ENCODE assay signal across 14 cellular contexts in genomic region chr13:71148391-71148790, GRCh38.
A peak's percentile ranks its signal among the peaks of the same experiment; 100 is the strongest.
DNase-seq lines count a peak whose midpoint lies in the region; ATAC-seq and TF ChIP-seq lines count a peak whose summit lies in the region.
"Had no signal": no experiment of that assay in that cellular context is flagged by ENCODE, and none has a peak within 500 bp of the region (broad histone marks: within the 10 kb centered on the region; RNA-seq: fewer than 3 reads in every experiment).

No MANE protein-coding gene starts in this region.

- peak overlapping the region; percentile 21 for H2AFZ ChIP-seq in SU-DHL-6 (ENCODE audit: low read depth, low read length, severe bottlenecking)

- H3K4me3 ChIP-seq in SU-DHL-6 (ENCODE audit: insufficient read depth, low read length, poor library complexity, severe bottlenecking) (no peak overlapping the region), aorta (ENCODE audit: low read length in 2 of 2) (no peak overlapping the region)
- H3K4me3 ChIP-seq: SK-N-MC had no signal

- no peak overlapping the region for H3K9ac ChIP-seq in SU-DHL-6 (ENCODE audit: low read length)
- H3K9ac ChIP-seq: KMS-11 had no signal

- H3K27me3 ChIP-seq in SU-DHL-6 (ENCODE audit: low read length) (no peaks in the 10 kb centered on the region), aorta (ENCODE audit: control insufficient read depth in 1 of 2, insufficient read depth in 2 of 2, low read length in 1 of 2) (no peaks in the 10 kb centered on the region)
- H3K27me3 ChIP-seq: BE2C had no signal

- H3K36me3 ChIP-seq in SU-DHL-6 (ENCODE audit: low read length), result no peaks in the 10 kb centered on the region
- no peaks in the 10 kb centered on the region for H3K36me3 ChIP-seq in aorta (ENCODE audit: control insufficient read depth in 1 of 2, insufficient read depth in 2 of 2, low read length in 1 of 2)
- H3K36me3 ChIP-seq: BE2C had no signal

- intact Hi-C loops in aorta (cut with DNase I), result no loop called here

- H3K9me2 ChIP-seq in SU-DHL-6 (replicated peaks; ENCODE audit: insufficient read depth, low read length), result no peaks in the 10 kb centered on the region

- no peak for ATAC-seq in aorta (ENCODE audit: low FRiP score)
- no peak for ATAC-seq in GM21717 (IDR thresholded peaks at IDR 0.05; ENCODE audit: unreplicated experiment)

- peak; percentile 29 for DNase-seq in NCI-H2107 treated with DMSO at 0.1 percent for 48 hours (lab: John Stamatoyannopoulos, UW; ENCODE audit: unreplicated experiment)
- DNase-seq in NCI-H2107 (lab: John Stamatoyannopoulos, UW), result no peak
- peak; percentile 76 for DNase-seq in NCI-H748 treated with DMSO at 0.1 percent for 48 hours (lab: John Stamatoyannopoulos, UW)
- DNase-seq in aorta, result no peak
- DNase-seq in HT-29 (ENCODE audit: low spot score), result no peak
- DNase-seq: BE2C; CD4-positive, CD25-positive, alpha-beta regulatory T cell; GF-D8; NCI-H510A; Right ventricle myocardium superior had no signal

- H3K4me1 ChIP-seq in aorta (ENCODE audit: control insufficient read depth in 1 of 2, insufficient read depth in 2 of 2, low read length in 2 of 2), result no peaks in the 10 kb centered on the region

- no peaks in the 10 kb centered on the region for H3K79me2 ChIP-seq in SU-DHL-6 (ENCODE audit: insufficient read depth, low read length)

- TF ChIP-seq CTCF in SU-DHL-6 (IDR thresholded peaks at IDR 0.05; ENCODE audit: insufficient read depth, low read length, poor library complexity, severe bottlenecking), result no peak

- H4K20me1 ChIP-seq in SU-DHL-6 (ENCODE audit: low read depth, low read length), result no peaks in the 10 kb centered on the region

- H3K27ac ChIP-seq in SU-DHL-6 (ENCODE audit: low read depth, low read length), result no peak overlapping the region
- no peak overlapping the region for H3K27ac ChIP-seq in aorta (ENCODE audit: low read depth in 1 of 2, low read length in 2 of 2)
- H3K27ac ChIP-seq: KMS-11, SK-N-MC had no signal

- no peak overlapping the region for H3K4me2 ChIP-seq in SU-DHL-6 (ENCODE audit: low read depth, low read length, poor library complexity, severe bottlenecking)
- H3K4me2 ChIP-seq: KMS-11 had no signal

- H3F3A ChIP-seq in SU-DHL-6 (ENCODE audit: insufficient read depth), result no peaks in the 10 kb centered on the region

- WGBS in aorta, 2 donors, result 26 to 29% methylated on average over 1 of the region's 1 CpG

- H3K9me3 ChIP-seq in SU-DHL-6 (ENCODE audit: insufficient read depth, low read length) (no peaks in the 10 kb centered on the region), aorta (ENCODE audit: control insufficient read depth, low read length) (peaks cover under 1% of the 10 kb centered on the region)
- H3K9me3 ChIP-seq: BE2C had no signal

Comparison
In these comparisons a context has a peak if more than half of its experiments do, and no peak if none do; other contexts are left out.
1. DNase-seq: peak in NCI-H2107 treated with DMSO at 0.1 percent for 48 hours (single experiment) and NCI-H748 treated with DMSO at 0.1 percent for 48 hours (single experiment); none in NCI-H2107 (single experiment), aorta (0 of 2) and HT-29 (single experiment).